Comparison of ENCODE assay signal across 1 cellular context in genomic region chr16:20741555-20742285, GRCh38.
TF ChIP-seq lines count a peak whose summit lies in the region.

Gene THUMPD1 (minus strand): TSS chr16:20741818. CDS start chr16:20741739, 79 bp downstream.

TF ChIP-seq in HepG2, 621 proteins besides CTCF, POLR2A, EP300 and RAD21 (continued from another document and continues in another):
- TF ChIP-seq LCORL (IDR thresholded peaks at IDR 0.05): no peak
- TF ChIP-seq LCORL (CRISPR knock-in tag; IDR thresholded peaks at IDR 0.05): peak; percentile 93
- TF ChIP-seq TMF1 (CRISPR knock-in tag; IDR thresholded peaks at IDR 0.05; ENCODE audit: low read depth): peak; percentile 91
- TF ChIP-seq, protein P1, sequence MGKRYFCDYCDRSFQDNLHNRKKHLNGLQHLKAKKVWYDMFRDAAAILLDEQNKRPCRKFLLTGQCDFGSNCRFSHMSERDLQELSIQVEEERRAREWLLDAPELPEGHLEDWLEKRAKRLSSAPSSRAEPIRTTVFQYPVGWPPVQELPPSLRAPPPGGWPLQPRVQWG (CRISPR knock-in tag; IDR thresholded peaks at IDR 0.05; ENCODE audit: borderline replicate concordance, low read depth): no peak
- no peak for TF ChIP-seq PLRG1 (conservative IDR thresholded peaks at IDR 0.05)
- TF ChIP-seq, protein P2, sequence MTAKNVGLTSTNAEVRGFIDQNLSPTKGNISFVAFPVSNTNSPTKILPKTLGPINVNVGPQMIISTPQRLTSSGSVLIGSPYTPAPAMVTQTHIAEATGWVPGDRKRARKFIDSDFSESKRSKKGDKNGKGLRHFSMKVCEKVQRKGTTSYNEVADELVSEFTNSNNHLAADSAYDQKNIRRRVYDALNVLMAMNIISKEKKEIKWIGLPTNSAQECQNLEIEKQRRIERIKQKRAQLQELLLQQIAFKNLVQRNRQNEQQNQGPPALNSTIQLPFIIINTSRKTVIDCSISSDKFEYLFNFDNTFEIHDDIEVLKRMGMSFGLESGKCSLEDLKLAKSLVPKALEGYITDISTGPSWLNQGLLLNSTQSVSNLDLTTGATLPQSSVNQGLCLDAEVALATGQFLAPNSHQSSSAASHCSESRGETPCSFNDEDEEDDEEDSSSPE (CRISPR knock-in tag; IDR thresholded peaks at IDR 0.05): peak; percentile 82
- TF ChIP-seq ZBTB34 (CRISPR knock-in tag; IDR thresholded peaks at IDR 0.05): no peak
- TF ChIP-seq HOXA3 (CRISPR knock-in tag; IDR thresholded peaks at IDR 0.05): peak; percentile 99
- peak; percentile 82; the same call in 1 of the 2 replicates for TF ChIP-seq RXRB (CRISPR knock-in tag; IDR thresholded peaks at IDR 0.05; ENCODE audit: borderline replicate concordance)
- peak; percentile 95 for TF ChIP-seq BORCS8-MEF2B (CRISPR knock-in tag; IDR thresholded peaks at IDR 0.05)
- TF ChIP-seq, protein P3, sequence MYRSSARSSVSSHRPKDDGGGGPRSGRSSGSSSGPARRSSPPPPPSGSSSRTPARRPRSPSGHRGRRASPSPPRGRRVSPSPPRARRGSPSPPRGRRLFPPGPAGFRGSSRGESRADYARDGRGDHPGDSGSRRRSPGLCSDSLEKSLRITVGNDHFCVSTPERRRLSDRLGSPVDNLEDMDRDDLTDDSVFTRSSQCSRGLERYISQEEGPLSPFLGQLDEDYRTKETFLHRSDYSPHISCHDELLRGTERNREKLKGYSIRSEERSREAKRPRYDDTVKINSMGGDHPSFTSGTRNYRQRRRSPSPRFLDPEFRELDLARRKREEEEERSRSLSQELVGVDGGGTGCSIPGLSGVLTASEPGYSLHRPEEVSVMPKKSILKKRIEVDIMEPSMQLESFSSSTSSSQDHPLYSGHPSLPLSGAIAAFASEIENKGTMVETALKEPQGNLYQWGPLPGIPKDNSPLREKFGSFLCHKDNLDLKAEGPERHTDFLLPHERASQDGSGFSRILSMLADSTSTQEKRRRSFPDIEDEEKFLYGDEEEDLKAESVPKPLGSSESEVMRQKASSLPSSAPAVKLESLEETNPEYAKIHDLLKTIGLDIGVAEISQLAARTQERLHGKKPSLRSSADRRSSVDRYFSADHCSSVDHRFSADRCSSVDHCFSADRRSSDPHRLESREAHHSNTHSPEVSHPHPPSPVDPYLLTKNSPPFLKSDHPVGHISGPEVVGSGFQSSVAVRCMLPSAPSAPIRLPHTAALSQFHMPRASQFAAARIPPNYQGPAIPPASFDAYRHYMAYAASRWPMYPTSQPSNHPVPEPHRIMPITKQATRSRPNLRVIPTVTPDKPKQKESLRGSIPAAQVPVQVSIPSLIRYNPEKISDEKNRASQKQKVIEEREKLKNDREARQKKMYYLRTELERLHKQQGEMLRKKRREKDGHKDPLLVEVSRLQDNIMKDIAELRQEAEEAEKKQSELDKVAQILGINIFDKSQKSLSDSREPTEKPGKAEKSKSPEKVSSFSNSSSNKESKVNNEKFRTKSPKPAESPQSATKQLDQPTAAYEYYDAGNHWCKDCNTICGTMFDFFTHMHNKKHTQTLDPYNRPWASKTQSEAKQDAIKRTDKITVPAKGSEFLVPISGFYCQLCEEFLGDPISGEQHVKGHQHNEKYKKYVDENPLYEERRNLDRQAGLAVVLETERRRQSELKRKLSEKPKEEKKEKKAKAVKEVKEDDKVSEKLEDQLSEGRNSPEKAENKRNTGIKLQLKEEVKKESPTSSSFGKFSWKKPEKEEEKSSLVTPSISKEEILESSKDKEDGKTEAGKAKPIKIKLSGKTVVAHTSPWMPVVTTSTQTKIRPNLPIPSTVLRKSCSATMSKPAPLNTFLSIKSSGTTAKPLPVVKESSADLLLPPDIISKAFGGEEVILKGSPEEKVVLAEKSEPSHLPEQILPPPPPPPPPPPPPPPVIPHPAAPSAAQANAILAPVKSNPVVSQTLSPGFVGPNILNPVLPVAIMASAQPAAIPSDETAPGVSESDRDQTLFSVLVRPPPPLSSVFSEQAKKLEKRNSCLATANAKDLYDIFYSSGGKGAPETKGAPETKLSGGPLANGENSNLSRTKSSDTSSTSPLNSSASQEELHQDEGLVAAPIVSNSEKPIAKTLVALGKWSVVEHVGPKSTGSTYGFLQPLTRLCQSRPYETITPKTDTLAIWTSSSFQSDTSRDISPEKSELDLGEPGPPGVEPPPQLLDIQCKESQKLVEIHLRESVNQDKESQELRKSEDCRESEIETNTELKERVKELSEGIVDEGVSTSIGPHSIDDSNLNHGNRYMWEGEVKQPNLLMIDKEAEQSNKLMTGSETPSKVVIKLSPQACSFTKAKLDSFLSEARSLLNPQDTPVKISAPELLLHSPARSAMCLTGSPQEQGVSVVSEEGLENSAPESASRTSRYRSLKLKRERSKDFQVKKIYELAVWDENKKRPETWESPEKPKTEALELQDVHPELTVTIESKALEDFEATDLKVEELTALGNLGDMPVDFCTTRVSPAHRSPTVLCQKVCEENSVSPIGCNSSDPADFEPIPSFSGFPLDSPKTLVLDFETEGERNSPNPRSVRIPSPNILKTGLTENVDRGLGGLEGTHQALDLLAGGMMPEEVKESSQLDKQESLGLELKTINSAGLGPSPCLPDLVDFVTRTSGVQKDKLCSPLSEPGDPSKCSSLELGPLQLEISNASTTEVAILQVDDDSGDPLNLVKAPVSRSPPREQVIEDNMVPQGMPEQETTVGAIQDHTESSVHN (CRISPR knock-in tag; IDR thresholded peaks at IDR 0.05): peak; percentile 93
- TF ChIP-seq HNRNPL (IDR thresholded peaks at IDR 0.05; ENCODE audit: low read depth, low read length): peak; percentile 74; the same call in 1 of the 2 replicates
- peak; percentile 66; the same call in 1 of the 2 replicates for TF ChIP-seq MLX (CRISPR knock-in tag; IDR thresholded peaks at IDR 0.05)
- TF ChIP-seq ZNF225 (CRISPR knock-in tag; IDR thresholded peaks at IDR 0.05): 0 out of 2 replicates have a peak, but pooled peaks have one; percentile 52
- TF ChIP-seq HDAC1 (CRISPR knock-in tag; IDR thresholded peaks at IDR 0.05): peak; percentile 98
- no peak for TF ChIP-seq ZNF75D (CRISPR knock-in tag; IDR thresholded peaks at IDR 0.05; ENCODE audit: borderline replicate concordance)
- peak; percentile 67; the same call in 1 of the 2 replicates for TF ChIP-seq HNF4G (IDR thresholded peaks at IDR 0.05; ENCODE audit: borderline replicate concordance, low read depth, low read length)
- TF ChIP-seq HNF4G (CRISPR knock-in tag; IDR thresholded peaks at IDR 0.05; ENCODE audit: borderline replicate concordance, low read depth): no peak
- TF ChIP-seq ZKSCAN5 (CRISPR knock-in tag; IDR thresholded peaks at IDR 0.05): peak; percentile 34; the same call in 1 of the 2 replicates
- TF ChIP-seq ZC3H4 (CRISPR knock-in tag; IDR thresholded peaks at IDR 0.05; ENCODE audit: borderline replicate concordance): peak; percentile 63; the same call in 1 of the 2 replicates
- peak; percentile 95; the same call in 1 of the 2 replicates for TF ChIP-seq DNMT1 (CRISPR knock-in tag; IDR thresholded peaks at IDR 0.05)
- peak; percentile 97 for TF ChIP-seq HDAC2 (CRISPR knock-in tag; IDR thresholded peaks at IDR 0.05)
- no peak for TF ChIP-seq SNRNP70 (IDR thresholded peaks at IDR 0.05; ENCODE audit: low read depth, low read length)
- peak; percentile 33; the same call in 1 of the 2 replicates for TF ChIP-seq MED13 (CRISPR knock-in tag; IDR thresholded peaks at IDR 0.05)
- no peak for TF ChIP-seq FLYWCH1 (CRISPR knock-in tag; IDR thresholded peaks at IDR 0.05)
- TF ChIP-seq, protein P4, sequence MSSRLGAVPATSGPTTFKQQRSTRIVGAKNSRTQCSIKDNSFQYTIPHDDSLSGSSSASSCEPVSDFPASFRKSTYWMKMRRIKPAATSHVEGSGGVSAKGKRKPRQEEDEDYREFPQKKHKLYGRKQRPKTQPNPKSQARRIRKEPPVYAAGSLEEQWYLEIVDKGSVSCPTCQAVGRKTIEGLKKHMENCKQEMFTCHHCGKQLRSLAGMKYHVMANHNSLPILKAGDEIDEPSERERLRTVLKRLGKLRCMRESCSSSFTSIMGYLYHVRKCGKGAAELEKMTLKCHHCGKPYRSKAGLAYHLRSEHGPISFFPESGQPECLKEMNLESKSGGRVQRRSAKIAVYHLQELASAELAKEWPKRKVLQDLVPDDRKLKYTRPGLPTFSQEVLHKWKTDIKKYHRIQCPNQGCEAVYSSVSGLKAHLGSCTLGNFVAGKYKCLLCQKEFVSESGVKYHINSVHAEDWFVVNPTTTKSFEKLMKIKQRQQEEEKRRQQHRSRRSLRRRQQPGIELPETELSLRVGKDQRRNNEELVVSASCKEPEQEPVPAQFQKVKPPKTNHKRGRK (CRISPR knock-in tag; IDR thresholded peaks at IDR 0.05): no peak
- TF ChIP-seq ZNF530 (CRISPR knock-in tag; IDR thresholded peaks at IDR 0.05; ENCODE audit: low read depth): no peak
- 0 out of 2 replicates have a peak, but pooled peaks have one; percentile 52 for TF ChIP-seq NFYB (CRISPR knock-in tag; IDR thresholded peaks at IDR 0.05)
- no peak; the same call in none of the 2 replicates for TF ChIP-seq CHD2 (IDR thresholded peaks at IDR 0.05; ENCODE audit: low read depth, low read length)
- TF ChIP-seq SP4 (CRISPR knock-in tag; IDR thresholded peaks at IDR 0.05): peak; percentile 99
- peak; percentile 98 for TF ChIP-seq ZFX (CRISPR knock-in tag; IDR thresholded peaks at IDR 0.05; ENCODE audit: low read depth)
- TF ChIP-seq, protein P5, sequence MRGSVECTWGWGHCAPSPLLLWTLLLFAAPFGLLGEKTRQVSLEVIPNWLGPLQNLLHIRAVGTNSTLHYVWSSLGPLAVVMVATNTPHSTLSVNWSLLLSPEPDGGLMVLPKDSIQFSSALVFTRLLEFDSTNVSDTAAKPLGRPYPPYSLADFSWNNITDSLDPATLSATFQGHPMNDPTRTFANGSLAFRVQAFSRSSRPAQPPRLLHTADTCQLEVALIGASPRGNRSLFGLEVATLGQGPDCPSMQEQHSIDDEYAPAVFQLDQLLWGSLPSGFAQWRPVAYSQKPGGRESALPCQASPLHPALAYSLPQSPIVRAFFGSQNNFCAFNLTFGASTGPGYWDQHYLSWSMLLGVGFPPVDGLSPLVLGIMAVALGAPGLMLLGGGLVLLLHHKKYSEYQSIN (CRISPR knock-in tag; IDR thresholded peaks at IDR 0.05; ENCODE audit: borderline replicate concordance): peak; percentile 57; the same call in 1 of the 2 replicates
- no peak; the same call in none of the 2 replicates for TF ChIP-seq KAT7 (CRISPR knock-in tag; IDR thresholded peaks at IDR 0.05; ENCODE audit: borderline replicate concordance)
- TF ChIP-seq NBN (conservative IDR thresholded peaks at IDR 0.05): no peak
- TF ChIP-seq FOXM1 (CRISPR knock-in tag; IDR thresholded peaks at IDR 0.05): peak; percentile 87
- peak; percentile 61; the same call in 1 of the 2 replicates for TF ChIP-seq ZFAT (CRISPR knock-in tag; conservative IDR thresholded peaks at IDR 0.05)
- TF ChIP-seq ZNF691 (CRISPR knock-in tag; IDR thresholded peaks at IDR 0.05; ENCODE audit: borderline replicate concordance, low read depth): peak; percentile 94
- peak; percentile 29; the same call in 1 of the 2 replicates for TF ChIP-seq ZNF576 (CRISPR knock-in tag; IDR thresholded peaks at IDR 0.05)
- TF ChIP-seq, protein P6, sequence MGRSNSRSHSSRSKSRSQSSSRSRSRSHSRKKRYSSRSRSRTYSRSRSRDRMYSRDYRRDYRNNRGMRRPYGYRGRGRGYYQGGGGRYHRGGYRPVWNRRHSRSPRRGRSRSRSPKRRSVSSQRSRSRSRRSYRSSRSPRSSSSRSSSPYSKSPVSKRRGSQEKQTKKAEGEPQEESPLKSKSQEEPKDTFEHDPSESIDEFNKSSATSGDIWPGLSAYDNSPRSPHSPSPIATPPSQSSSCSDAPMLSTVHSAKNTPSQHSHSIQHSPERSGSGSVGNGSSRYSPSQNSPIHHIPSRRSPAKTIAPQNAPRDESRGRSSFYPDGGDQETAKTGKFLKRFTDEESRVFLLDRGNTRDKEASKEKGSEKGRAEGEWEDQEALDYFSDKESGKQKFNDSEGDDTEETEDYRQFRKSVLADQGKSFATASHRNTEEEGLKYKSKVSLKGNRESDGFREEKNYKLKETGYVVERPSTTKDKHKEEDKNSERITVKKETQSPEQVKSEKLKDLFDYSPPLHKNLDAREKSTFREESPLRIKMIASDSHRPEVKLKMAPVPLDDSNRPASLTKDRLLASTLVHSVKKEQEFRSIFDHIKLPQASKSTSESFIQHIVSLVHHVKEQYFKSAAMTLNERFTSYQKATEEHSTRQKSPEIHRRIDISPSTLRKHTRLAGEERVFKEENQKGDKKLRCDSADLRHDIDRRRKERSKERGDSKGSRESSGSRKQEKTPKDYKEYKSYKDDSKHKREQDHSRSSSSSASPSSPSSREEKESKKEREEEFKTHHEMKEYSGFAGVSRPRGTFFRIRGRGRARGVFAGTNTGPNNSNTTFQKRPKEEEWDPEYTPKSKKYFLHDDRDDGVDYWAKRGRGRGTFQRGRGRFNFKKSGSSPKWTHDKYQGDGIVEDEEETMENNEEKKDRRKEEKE (IDR thresholded peaks at IDR 0.05): no peak
- peak; percentile 78 for TF ChIP-seq TEF (CRISPR knock-in tag; IDR thresholded peaks at IDR 0.05)
- peak; percentile 95 for TF ChIP-seq ERF (CRISPR knock-in tag; IDR thresholded peaks at IDR 0.05)
